ENCODE assay signal across 8 cellular contexts in the genomic region with DNA sequence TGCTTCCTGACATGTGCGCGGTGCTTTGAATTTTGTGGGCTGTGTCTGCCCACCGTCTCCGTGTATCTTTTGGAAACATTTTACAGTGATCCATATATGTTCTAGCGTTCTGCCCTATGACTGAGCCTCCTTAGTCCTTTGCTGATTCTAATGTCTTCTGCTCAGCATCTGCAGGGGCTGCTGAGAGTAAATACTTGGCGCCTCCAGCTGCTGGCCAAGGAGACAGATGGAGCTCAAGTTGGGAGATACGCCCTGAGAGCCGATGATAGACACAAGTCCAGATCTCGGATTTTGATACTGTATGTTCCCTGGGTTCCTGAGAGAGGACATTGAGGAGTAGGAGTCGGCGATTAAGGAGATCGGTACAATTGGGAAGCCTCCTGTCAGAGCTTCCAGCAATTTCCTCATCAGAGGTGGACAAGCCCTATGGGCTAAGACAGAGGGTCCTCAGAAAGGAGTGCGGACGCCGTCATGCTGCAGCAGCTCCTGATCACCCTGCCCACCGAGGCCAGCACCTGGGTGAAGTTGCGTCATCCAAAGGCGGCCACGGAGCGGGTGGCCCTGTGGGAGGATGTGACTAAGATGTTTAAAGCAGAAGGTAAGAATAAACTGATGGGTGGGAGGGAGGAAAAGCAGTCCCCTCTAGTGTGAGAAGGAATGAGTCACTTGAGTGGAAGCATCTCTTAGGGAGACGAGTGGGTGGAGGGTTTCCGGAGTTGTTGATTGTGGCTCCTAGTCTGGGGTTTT. TPM values are rescaled to one million over a fixed set of nuclear protein-coding genes. Genes with fewer than 3 reads are reported as not detected.
A peak's percentile ranks its signal among the peaks of the same experiment; 100 is the strongest.
DNase-seq lines count a peak whose midpoint lies in the region; ATAC-seq, FAIRE-seq and TF ChIP-seq lines count a peak whose summit lies in the region.

No MANE protein-coding gene starts in this region.

- peaks cover 23% of the 10 kb centered on the region for H3K9me3 ChIP-seq in HepG2 (ENCODE audit: low read length)

- peak; percentile 13 for ATAC-seq in GM21576 (IDR thresholded peaks at IDR 0.05; ENCODE audit: unreplicated experiment)
- ATAC-seq in central memory CD8-positive, alpha-beta T cell (replicated peaks; ENCODE audit: extremely low read depth, poor library complexity, severe bottlenecking), result peak; percentile 75
- peak; percentile 61 for ATAC-seq in HepG2

- H3K27ac Mint-ChIP-seq in central memory CD8-positive, alpha-beta T cell (ENCODE audit: low read depth), result peak overlapping the region; percentile 88

- H3K79me2 ChIP-seq in HepG2 (ENCODE audit: insufficient read depth, low read length), result peaks cover 20% of the 10 kb centered on the region

- peak overlapping the region; percentile 52 for H2AFZ ChIP-seq in HepG2 (ENCODE audit: low read length)

- no peak for TF ChIP-seq RAD21 in HepG2 (CRISPR knock-in tag; IDR thresholded peaks at IDR 0.05)

- intact Hi-C loops in HepG2 (cut with micrococcal nuclease; ENCODE audit: unreplicated experiment), result loop anchor here (2.0 kb wide), 1 partner anchor 30 kb away; no protein-coding TSS in a partner anchor

- peaks cover 18% of the 10 kb centered on the region for H3K9me3 Mint-ChIP-seq in central memory CD8-positive, alpha-beta T cell

- peak overlapping the region; percentile 87 for H3K4me3 Mint-ChIP-seq in central memory CD8-positive, alpha-beta T cell

- CTCF ChIA-PET in HepG2 (lab: Yijun Ruan, JAX; ENCODE audit: low intra/inter-chr PET ratio, low total read pairs), result no interaction called here

- peaks cover 23% of the 10 kb centered on the region for H3K4me1 Mint-ChIP-seq in central memory CD8-positive, alpha-beta T cell

- WGBS in HepG2 (ENCODE audit: low lambda C conversion rate), result under 1% methylated on average over 21 of the region's 22 CpGs

- no peaks in the 10 kb centered on the region for H3K27me3 Mint-ChIP-seq in central memory CD8-positive, alpha-beta T cell

- peaks cover 7% of the 10 kb centered on the region for H3K36me3 Mint-ChIP-seq in central memory CD8-positive, alpha-beta T cell (ENCODE audit: insufficient read depth)

- H3K4me1 ChIP-seq in HepG2 (ENCODE audit: insufficient read depth, low read length), result peaks cover 26% of the 10 kb centered on the region

- in situ Hi-C loops in HepG2 (cut with HindIII; ENCODE audit: extremely low pct_ligation_motif_present, low pct_unique_long_range_greater_than_20kb), result no loop called here

- peak overlapping the region; percentile 78 for H3K27ac ChIP-seq in HepG2 (ENCODE audit: extremely low read length, insufficient read depth, low read length)

- TF ChIP-seq POLR2A in HepG2 (IDR thresholded peaks at IDR 0.05; ENCODE audit: insufficient read depth in 1 of 2, low read depth in 2 of 2, low read length in 2 of 2), result peak in 1 of 2 experiments; percentile 50; a peak in 1 of 4 replicates

- no peaks in the 10 kb centered on the region; a peak in 2 of 5 replicates for H3K27me3 ChIP-seq in HepG2 (ENCODE audit: control insufficient read depth in 1 of 2, insufficient read depth in 2 of 2, low read length in 2 of 2)

- H3K9ac ChIP-seq in HepG2 (ENCODE audit: insufficient read depth, low read depth, low read length), result peak overlapping the region; percentile 83

- POLR2A ChIA-PET in HepG2 (lab: Yijun Ruan, JAX), result interaction anchor here (0.6 to 1.7 kb wide), 15 partner anchors 12 to 241 kb away, joined by 3 to 21 read pairs (median 5); a partner anchor contains a TSS

- peaks cover 3 to 22% of the 10 kb centered on the region in 2 experiments; a peak in 2 of 5 replicates for H3K36me3 ChIP-seq in HepG2 (replicated peaks in 1 of 2; ENCODE audit: control insufficient read depth in 1 of 2, insufficient read depth in 2 of 2, low read length in 2 of 2)

- TF ChIP-seq EP300 in HepG2 (IDR thresholded peaks at IDR 0.05; ENCODE audit: low read depth in 2 of 2, low read length in 2 of 2) (no peak), HepG2 (CRISPR knock-in tag; IDR thresholded peaks at IDR 0.05; ENCODE audit: borderline replicate concordance) (no peak)

- DNase-seq in DMS 273 treated with DMSO at 0.1 percent for 48 hours (lab: John Stamatoyannopoulos, UW), result peak; percentile 100
- no peak for DNase-seq in LNCaP clone FGC (ENCODE audit: low read depth)
- DNase-seq in activated CD4-positive, alpha-beta T cell treated with anti-CD3 and anti-CD28 coated beads for 1 hour, result peak; percentile 75
- peak; percentile 33 to 55 for DNase-seq in central memory CD8-positive, alpha-beta T cell (ENCODE audit: low spot score in 2 of 2)
- DNase-seq in HepG2 (ENCODE audit: low spot score), result peak; percentile 5
- DNase-seq in stimulated activated CD4-positive, alpha-beta T cell treated with anti-CD3 and anti-CD28 coated beads, Interleukin-4, amount 100 ng/mL, for 24 hours, result peak; percentile 88
- no peak for DNase-seq in NCI-H2196 (lab: John Stamatoyannopoulos, UW; ENCODE audit: unreplicated experiment)

- H4K20me1 ChIP-seq in HepG2 (ENCODE audit: insufficient read depth, low read length), result no peaks in the 10 kb centered on the region

- no peak for TF ChIP-seq CTCF in LNCaP clone FGC (IDR thresholded peaks at IDR 0.05; ENCODE audit: control insufficient read depth, extremely low read depth, insufficient read depth)
- no peak for TF ChIP-seq CTCF in HepG2 (CRISPR knock-in tag; IDR thresholded peaks at IDR 0.05)

- peak overlapping the region; percentile 72 for H3K4me3 ChIP-seq in LNCaP clone FGC (ENCODE audit: low read depth, low read length)
- peak overlapping the region; percentile 73 to 87 (median 86) for H3K4me3 ChIP-seq in HepG2 (replicated peaks in 1 of 3; ENCODE audit: insufficient read depth in 1 of 3, low read depth in 2 of 3, low read length in 3 of 3)

- peak overlapping the region; percentile 78 for H3K4me2 ChIP-seq in HepG2 (ENCODE audit: low read depth, low read length)

- no peak for FAIRE-seq in HepG2 (lab: Jason Lieb, UNC)

- BruUV-seq in HepG2 (replicated peaks; lab: Mats Ljungman, UMichigan), result TSS peak; percentile 68

RNA-seq across cellular contexts. Expression of a gene that starts 0.4 kb away (rescaled TPM):
- total RNA-seq in HepG2 (2016; rRNA removed; fragmentation: Illumina TruSeq; extraction: Trizol), result 7.7 and 10.8 TPM in 2 replicates
- total RNA-seq in HepG2 (2016; cell fraction: cytosol; rRNA removed; fragmentation: Illumina TruSeq; extraction: Trizol; ENCODE audit: low read depth), result 1.2 and 2.3 TPM in 2 replicates
- total RNA-seq in HepG2 (2016; cell fraction: insoluble cytoplasmic fraction; rRNA removed; fragmentation: Illumina TruSeq; extraction: Trizol), result 7.8 and 10.0 TPM in 2 replicates
- total RNA-seq in HepG2 (2016; cell fraction: membrane; rRNA removed; fragmentation: Illumina TruSeq; extraction: Trizol), result 6.5 and 6.8 TPM in 2 replicates
- 7.1 TPM in 2 replicates for total RNA-seq in HepG2 (2016; cell fraction: nucleus; rRNA removed; fragmentation: Illumina TruSeq; extraction: Trizol)
- 4.6 and 4.9 TPM in 2 replicates for polyA plus RNA-seq in HepG2 (2011; rRNA removed)
- 2.2 and 3.9 TPM in 2 replicates for polyA plus RNA-seq in HepG2 (2011; cell fraction: cytosol; rRNA removed)
- 2.4 and 3.6 TPM in 2 replicates for polyA plus RNA-seq in HepG2 (2011; cell fraction: nucleus; rRNA removed)
- 6.1 and 7.8 TPM in 2 replicates for polyA plus RNA-seq in HepG2 (2012)
- 1.3 and 1.9 TPM in 2 replicates for polyA plus RNA-seq in HepG2 (2016; cell fraction: cytosol; fragmentation: Illumina TruSeq; extraction: Trizol; ENCODE audit: low read depth)
- 8.4 and 8.8 TPM in 2 replicates for polyA plus RNA-seq in HepG2 (2016; cell fraction: insoluble cytoplasmic fraction; fragmentation: Illumina TruSeq; extraction: Trizol; ENCODE audit: low read depth)
- polyA plus RNA-seq in HepG2 (2016; cell fraction: membrane; fragmentation: Illumina TruSeq; extraction: Trizol; ENCODE audit: low read depth), result 3.3 and 3.5 TPM in 2 replicates
- 7.3 and 8.2 TPM in 2 replicates for polyA plus RNA-seq in HepG2 (2016; cell fraction: nucleus; fragmentation: Illumina TruSeq; extraction: Trizol; ENCODE audit: insufficient read depth, low read depth)
- 0.75 and 2.9 TPM in 2 replicates for polyA minus RNA-seq in HepG2 (2011; rRNA and poly(A)+ RNA removed; ENCODE audit: low replicate concordance)
- 4.3 and 5.0 TPM in 2 replicates for polyA minus RNA-seq in HepG2 (2011; cell fraction: cytosol; rRNA and poly(A)+ RNA removed)
- polyA minus RNA-seq in HepG2 (2011; cell fraction: nucleus; rRNA and poly(A)+ RNA removed), result 11.3 and 17.8 TPM in 2 replicates

RNA-seq across cellular contexts. Expression of a gene that starts 26.4 kb away (rescaled TPM):
- 5.6 and 6.3 TPM in 2 replicates for total RNA-seq in HepG2 (2016; rRNA removed; fragmentation: Illumina TruSeq; extraction: Trizol)
- 0.71 and 1.5 TPM in 2 replicates for total RNA-seq in HepG2 (2016; cell fraction: cytosol; rRNA removed; fragmentation: Illumina TruSeq; extraction: Trizol; ENCODE audit: low read depth)
- 5.6 and 5.8 TPM in 2 replicates for total RNA-seq in HepG2 (2016; cell fraction: insoluble cytoplasmic fraction; rRNA removed; fragmentation: Illumina TruSeq; extraction: Trizol)
- total RNA-seq in HepG2 (2016; cell fraction: membrane; rRNA removed; fragmentation: Illumina TruSeq; extraction: Trizol), result 4.8 and 4.9 TPM in 2 replicates
- total RNA-seq in HepG2 (2016; cell fraction: nucleus; rRNA removed; fragmentation: Illumina TruSeq; extraction: Trizol), result 3.6 and 5.3 TPM in 2 replicates
- 2.1 and 2.6 TPM in 2 replicates for polyA plus RNA-seq in HepG2 (2011; rRNA removed)
- 1.2 and 1.6 TPM in 2 replicates for polyA plus RNA-seq in HepG2 (2011; cell fraction: cytosol; rRNA removed)
- 2.0 and 2.3 TPM in 2 replicates for polyA plus RNA-seq in HepG2 (2011; cell fraction: nucleus; rRNA removed)
- polyA plus RNA-seq in HepG2 (2012), result 2.9 and 4.7 TPM in 2 replicates
- 0.98 and 1.1 TPM in 2 replicates for polyA plus RNA-seq in HepG2 (2016; cell fraction: cytosol; fragmentation: Illumina TruSeq; extraction: Trizol; ENCODE audit: low read depth)
- polyA plus RNA-seq in HepG2 (2016; cell fraction: insoluble cytoplasmic fraction; fragmentation: Illumina TruSeq; extraction: Trizol; ENCODE audit: low read depth), result 6.0 and 6.1 TPM in 2 replicates
- 2.6 and 2.9 TPM in 2 replicates for polyA plus RNA-seq in HepG2 (2016; cell fraction: membrane; fragmentation: Illumina TruSeq; extraction: Trizol; ENCODE audit: low read depth)
- polyA plus RNA-seq in HepG2 (2016; cell fraction: nucleus; fragmentation: Illumina TruSeq; extraction: Trizol; ENCODE audit: insufficient read depth, low read depth), result 9.6 and 10.4 TPM in 2 replicates
- 1.2 TPM in 1 of 2 replicates, not detected in the other for polyA minus RNA-seq in HepG2 (2011; rRNA and poly(A)+ RNA removed; ENCODE audit: low replicate concordance)
- polyA minus RNA-seq in HepG2 (2011; cell fraction: cytosol; rRNA and poly(A)+ RNA removed), result 1.4 and 1.5 TPM in 2 replicates
- 3.5 and 5.0 TPM in 2 replicates for polyA minus RNA-seq in HepG2 (2011; cell fraction: nucleus; rRNA and poly(A)+ RNA removed)

RNA-seq across cellular contexts. Expression of a gene that starts 57.9 kb away (rescaled TPM):
- total RNA-seq in HepG2 (2016; rRNA removed; fragmentation: Illumina TruSeq; extraction: Trizol), result 20.5 and 29.6 TPM in 2 replicates
- 11.4 and 12.7 TPM in 2 replicates for total RNA-seq in HepG2 (2016; cell fraction: cytosol; rRNA removed; fragmentation: Illumina TruSeq; extraction: Trizol; ENCODE audit: low read depth)
- total RNA-seq in HepG2 (2016; cell fraction: insoluble cytoplasmic fraction; rRNA removed; fragmentation: Illumina TruSeq; extraction: Trizol), result 20.3 and 25.9 TPM in 2 replicates
- total RNA-seq in HepG2 (2016; cell fraction: membrane; rRNA removed; fragmentation: Illumina TruSeq; extraction: Trizol), result 17.4 and 20.4 TPM in 2 replicates
- total RNA-seq in HepG2 (2016; cell fraction: nucleus; rRNA removed; fragmentation: Illumina TruSeq; extraction: Trizol), result 13.8 and 19.7 TPM in 2 replicates
- 7.4 and 9.9 TPM in 2 replicates for polyA plus RNA-seq in HepG2 (2011; rRNA removed)
- 6.0 and 7.8 TPM in 2 replicates for polyA plus RNA-seq in HepG2 (2011; cell fraction: cytosol; rRNA removed)
- polyA plus RNA-seq in HepG2 (2011; cell fraction: nucleus; rRNA removed), result 12.7 and 15.3 TPM in 2 replicates
- 10.0 and 11.0 TPM in 2 replicates for polyA plus RNA-seq in HepG2 (2012)
- 2.0 TPM in 2 replicates for polyA plus RNA-seq in HepG2 (2016; cell fraction: cytosol; fragmentation: Illumina TruSeq; extraction: Trizol; ENCODE audit: low read depth)
- 22.8 and 23.7 TPM in 2 replicates for polyA plus RNA-seq in HepG2 (2016; cell fraction: insoluble cytoplasmic fraction; fragmentation: Illumina TruSeq; extraction: Trizol; ENCODE audit: low read depth)
- 4.2 and 4.4 TPM in 2 replicates for polyA plus RNA-seq in HepG2 (2016; cell fraction: membrane; fragmentation: Illumina TruSeq; extraction: Trizol; ENCODE audit: low read depth)
- 25.6 and 29.3 TPM in 2 replicates for polyA plus RNA-seq in HepG2 (2016; cell fraction: nucleus; fragmentation: Illumina TruSeq; extraction: Trizol; ENCODE audit: insufficient read depth, low read depth)
- 6.6 and 10.1 TPM in 2 replicates for polyA minus RNA-seq in HepG2 (2011; rRNA and poly(A)+ RNA removed; ENCODE audit: low replicate concordance)
- polyA minus RNA-seq in HepG2 (2011; cell fraction: cytosol; rRNA and poly(A)+ RNA removed), result 4.1 and 6.1 TPM in 2 replicates
- 12.4 and 14.7 TPM in 2 replicates for polyA minus RNA-seq in HepG2 (2011; cell fraction: nucleus; rRNA and poly(A)+ RNA removed)

Comparison
In these comparisons a context has a peak if more than half of its experiments do, and no peak if none do; other contexts are left out.
1. DNase-seq: peak in DMS 273 treated with DMSO at 0.1 percent for 48 hours (single experiment), activated CD4-positive, alpha-beta T cell treated with anti-CD3 and anti-CD28 coated beads for 1 hour (single experiment), central memory CD8-positive, alpha-beta T cell (2 of 2), HepG2 (single experiment) and stimulated activated CD4-positive, alpha-beta T cell treated with anti-CD3 and anti-CD28 coated beads, Interleukin-4, amount 100 ng/mL, for 24 hours (single experiment); none in LNCaP clone FGC (single experiment) and NCI-H2196 (single experiment).
2. ATAC-seq: peak in every context shown above with its lines; median percentile 75 in central memory CD8-positive, alpha-beta T cell; 61 in HepG2; 13 in GM21576.